In the genomic region with DNA sequence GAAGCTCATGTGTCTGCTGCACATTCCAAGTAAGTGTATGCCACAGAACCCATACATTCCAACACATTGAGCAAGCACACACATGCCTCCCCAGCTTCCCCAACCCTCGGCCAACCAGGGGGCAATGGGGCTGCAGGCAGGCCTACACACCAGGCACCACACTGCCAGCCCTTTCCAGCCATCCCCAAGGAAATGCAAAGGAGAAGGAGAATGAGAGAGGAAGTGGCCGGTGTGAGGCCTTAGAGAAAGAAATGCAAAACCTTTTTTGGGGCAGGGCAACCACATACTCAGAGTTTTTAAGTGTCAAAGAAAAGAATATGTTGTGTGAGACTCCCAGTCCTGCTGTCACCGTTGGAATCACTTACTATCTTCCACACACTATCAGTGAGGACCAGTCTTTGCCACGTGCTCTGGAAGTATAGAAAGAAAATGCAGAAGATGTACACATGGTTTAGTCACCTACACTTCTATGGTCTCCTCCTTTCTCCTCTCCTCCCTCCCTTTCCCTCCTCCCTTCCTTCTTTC, we compare ENCODE assay signal across 1 cellular context.
TF ChIP-seq lines count a peak whose summit lies in the region.

No MANE protein-coding gene starts in this region.

TF ChIP-seq in K562, 482 proteins besides CTCF, POLR2A, EP300 and RAD21 (continued from another document and continues in another):
- TF ChIP-seq, protein P1, sequence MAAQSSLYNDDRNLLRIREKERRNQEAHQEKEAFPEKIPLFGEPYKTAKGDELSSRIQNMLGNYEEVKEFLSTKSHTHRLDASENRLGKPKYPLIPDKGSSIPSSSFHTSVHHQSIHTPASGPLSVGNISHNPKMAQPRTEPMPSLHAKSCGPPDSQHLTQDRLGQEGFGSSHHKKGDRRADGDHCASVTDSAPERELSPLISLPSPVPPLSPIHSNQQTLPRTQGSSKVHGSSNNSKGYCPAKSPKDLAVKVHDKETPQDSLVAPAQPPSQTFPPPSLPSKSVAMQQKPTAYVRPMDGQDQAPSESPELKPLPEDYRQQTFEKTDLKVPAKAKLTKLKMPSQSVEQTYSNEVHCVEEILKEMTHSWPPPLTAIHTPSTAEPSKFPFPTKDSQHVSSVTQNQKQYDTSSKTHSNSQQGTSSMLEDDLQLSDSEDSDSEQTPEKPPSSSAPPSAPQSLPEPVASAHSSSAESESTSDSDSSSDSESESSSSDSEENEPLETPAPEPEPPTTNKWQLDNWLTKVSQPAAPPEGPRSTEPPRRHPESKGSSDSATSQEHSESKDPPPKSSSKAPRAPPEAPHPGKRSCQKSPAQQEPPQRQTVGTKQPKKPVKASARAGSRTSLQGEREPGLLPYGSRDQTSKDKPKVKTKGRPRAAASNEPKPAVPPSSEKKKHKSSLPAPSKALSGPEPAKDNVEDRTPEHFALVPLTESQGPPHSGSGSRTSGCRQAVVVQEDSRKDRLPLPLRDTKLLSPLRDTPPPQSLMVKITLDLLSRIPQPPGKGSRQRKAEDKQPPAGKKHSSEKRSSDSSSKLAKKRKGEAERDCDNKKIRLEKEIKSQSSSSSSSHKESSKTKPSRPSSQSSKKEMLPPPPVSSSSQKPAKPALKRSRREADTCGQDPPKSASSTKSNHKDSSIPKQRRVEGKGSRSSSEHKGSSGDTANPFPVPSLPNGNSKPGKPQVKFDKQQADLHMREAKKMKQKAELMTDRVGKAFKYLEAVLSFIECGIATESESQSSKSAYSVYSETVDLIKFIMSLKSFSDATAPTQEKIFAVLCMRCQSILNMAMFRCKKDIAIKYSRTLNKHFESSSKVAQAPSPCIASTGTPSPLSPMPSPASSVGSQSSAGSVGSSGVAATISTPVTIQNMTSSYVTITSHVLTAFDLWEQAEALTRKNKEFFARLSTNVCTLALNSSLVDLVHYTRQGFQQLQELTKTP (IDR thresholded peaks at IDR 0.05; ENCODE audit: low read depth in 1 of 2, partially characterized antibody in 2 of 2), result peak in 1 of 2 experiments; percentile 27
- TF ChIP-seq NCOA2 (IDR thresholded peaks at IDR 0.05; ENCODE audit: partially characterized antibody in 2 of 2), result no peak
- no peak for TF ChIP-seq CHD1 (IDR thresholded peaks at IDR 0.05; ENCODE audit: low read length)
- no peak for TF ChIP-seq XRCC4 (IDR thresholded peaks at IDR 0.05; ENCODE audit: extremely low read depth, insufficient read depth, insufficient read length)
- TF ChIP-seq MLLT1 (IDR thresholded peaks at IDR 0.05), result no peak; a peak in 2 of 4 replicates
- TF ChIP-seq MTA3 (IDR thresholded peaks at IDR 0.05; ENCODE audit: borderline replicate concordance), result no peak
- TF ChIP-seq BHLHE40 (IDR thresholded peaks at IDR 0.05; ENCODE audit: low read length), result peak; percentile 63; the same call in 1 of the 2 replicates
- TF ChIP-seq PHB2 (IDR thresholded peaks at IDR 0.05; ENCODE audit: low read depth), result no peak
- TF ChIP-seq ZBTB12 (CRISPR knock-in tag; IDR thresholded peaks at IDR 0.05), result no peak
- TF ChIP-seq POLR3G (IDR thresholded peaks at IDR 0.05; ENCODE audit: extremely low read depth, insufficient read length, insufficient replicate concordance), result no peak
- TF ChIP-seq ILF3 (IDR thresholded peaks at IDR 0.05; ENCODE audit: borderline replicate concordance), result no peak
- TF ChIP-seq, protein P2, sequence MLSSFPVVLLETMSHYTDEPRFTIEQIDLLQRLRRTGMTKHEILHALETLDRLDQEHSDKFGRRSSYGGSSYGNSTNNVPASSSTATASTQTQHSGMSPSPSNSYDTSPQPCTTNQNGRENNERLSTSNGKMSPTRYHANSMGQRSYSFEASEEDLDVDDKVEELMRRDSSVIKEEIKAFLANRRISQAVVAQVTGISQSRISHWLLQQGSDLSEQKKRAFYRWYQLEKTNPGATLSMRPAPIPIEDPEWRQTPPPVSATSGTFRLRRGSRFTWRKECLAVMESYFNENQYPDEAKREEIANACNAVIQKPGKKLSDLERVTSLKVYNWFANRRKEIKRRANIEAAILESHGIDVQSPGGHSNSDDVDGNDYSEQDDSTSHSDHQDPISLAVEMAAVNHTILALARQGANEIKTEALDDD (IDR thresholded peaks at IDR 0.05), result 0 out of 2 replicates have a peak, but pooled peaks have one; percentile 17
- TF ChIP-seq LEF1 (IDR thresholded peaks at IDR 0.05), result 0 out of 2 replicates have a peak, but pooled peaks have one; percentile 48
- TF ChIP-seq TBL1XR1 (IDR thresholded peaks at IDR 0.05; ENCODE audit: low read length in 2 of 2), result no peak
- 0 out of 2 replicates have a peak, but pooled peaks have one; percentile 27 for TF ChIP-seq XRCC5 (IDR thresholded peaks at IDR 0.05; ENCODE audit: low read depth, low read length)
- TF ChIP-seq E2F6 (IDR thresholded peaks at IDR 0.05; ENCODE audit: borderline replicate concordance in 1 of 2, extremely low read depth in 1 of 2, insufficient read depth in 1 of 2, insufficient read length in 1 of 2, low read depth in 1 of 2, low read length in 1 of 2, poor library complexity in 1 of 2, severe bottlenecking in 1 of 2), result peak; percentile 33 to 63
- TF ChIP-seq, protein P3, sequence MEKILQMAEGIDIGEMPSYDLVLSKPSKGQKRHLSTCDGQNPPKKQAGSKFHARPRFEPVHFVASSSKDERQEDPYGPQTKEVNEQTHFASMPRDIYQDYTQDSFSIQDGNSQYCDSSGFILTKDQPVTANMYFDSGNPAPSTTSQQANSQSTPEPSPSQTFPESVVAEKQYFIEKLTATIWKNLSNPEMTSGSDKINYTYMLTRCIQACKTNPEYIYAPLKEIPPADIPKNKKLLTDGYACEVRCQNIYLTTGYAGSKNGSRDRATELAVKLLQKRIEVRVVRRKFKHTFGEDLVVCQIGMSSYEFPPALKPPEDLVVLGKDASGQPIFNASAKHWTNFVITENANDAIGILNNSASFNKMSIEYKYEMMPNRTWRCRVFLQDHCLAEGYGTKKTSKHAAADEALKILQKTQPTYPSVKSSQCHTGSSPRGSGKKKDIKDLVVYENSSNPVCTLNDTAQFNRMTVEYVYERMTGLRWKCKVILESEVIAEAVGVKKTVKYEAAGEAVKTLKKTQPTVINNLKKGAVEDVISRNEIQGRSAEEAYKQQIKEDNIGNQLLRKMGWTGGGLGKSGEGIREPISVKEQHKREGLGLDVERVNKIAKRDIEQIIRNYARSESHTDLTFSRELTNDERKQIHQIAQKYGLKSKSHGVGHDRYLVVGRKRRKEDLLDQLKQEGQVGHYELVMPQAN (IDR thresholded peaks at IDR 0.05; ENCODE audit: borderline replicate concordance), result peak; percentile 45; the same call in 1 of the 2 replicates
- TF ChIP-seq SMAD4 (CRISPR knock-in tag; conservative IDR thresholded peaks at IDR 0.05), result peak; percentile 41; the same call in 1 of the 2 replicates
- TF ChIP-seq SOX6 (IDR thresholded peaks at IDR 0.05), result peak; percentile 54; the same call in 1 of the 2 replicates
- TF ChIP-seq, protein P4, sequence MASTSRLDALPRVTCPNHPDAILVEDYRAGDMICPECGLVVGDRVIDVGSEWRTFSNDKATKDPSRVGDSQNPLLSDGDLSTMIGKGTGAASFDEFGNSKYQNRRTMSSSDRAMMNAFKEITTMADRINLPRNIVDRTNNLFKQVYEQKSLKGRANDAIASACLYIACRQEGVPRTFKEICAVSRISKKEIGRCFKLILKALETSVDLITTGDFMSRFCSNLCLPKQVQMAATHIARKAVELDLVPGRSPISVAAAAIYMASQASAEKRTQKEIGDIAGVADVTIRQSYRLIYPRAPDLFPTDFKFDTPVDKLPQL (IDR thresholded peaks at IDR 0.05; ENCODE audit: extremely low read depth, insufficient read length), result no peak
- TF ChIP-seq U2AF1 (optimal IDR thresholded peaks at IDR 0.05; ENCODE audit: low read depth, low read length), result no peak
- TF ChIP-seq MLX (CRISPR knock-in tag; conservative IDR thresholded peaks at IDR 0.05), result no peak
- no peak for TF ChIP-seq MYBL2 (IDR thresholded peaks at IDR 0.05; ENCODE audit: low read depth)
- no peak for TF ChIP-seq MYBL2 (CRISPR knock-in tag; IDR thresholded peaks at IDR 0.05; ENCODE audit: borderline replicate concordance)
- TF ChIP-seq NR4A1 (CRISPR knock-in tag; IDR thresholded peaks at IDR 0.05), result no peak
- 0 out of 2 replicates have a peak, but pooled peaks have one; percentile 21 for TF ChIP-seq NR4A1 (tag; IDR thresholded peaks at IDR 0.05)
- 0 out of 2 replicates have a peak, but pooled peaks have one; percentile 28 for TF ChIP-seq DMBX1 (CRISPR knock-in tag; IDR thresholded peaks at IDR 0.05; ENCODE audit: borderline replicate concordance)
- TF ChIP-seq ATF1 (CRISPR knock-in tag; IDR thresholded peaks at IDR 0.05), result no peak
- peak; percentile 27; the same call in 1 of the 2 replicates for TF ChIP-seq ATF1 (tag; IDR thresholded peaks at IDR 0.05)
- TF ChIP-seq CXXC5 (CRISPR knock-in tag; IDR thresholded peaks at IDR 0.05), result peak; percentile 51
- no peak for TF ChIP-seq LCOR (CRISPR knock-in tag; IDR thresholded peaks at IDR 0.05)
- TF ChIP-seq DIDO1 (tag; IDR thresholded peaks at IDR 0.05; ENCODE audit: low read depth), result no peak
- peak; percentile 41; the same call in 1 of the 2 replicates for TF ChIP-seq CTBP1 (IDR thresholded peaks at IDR 0.05; ENCODE audit: borderline replicate concordance)
- 0 out of 2 replicates have a peak, but pooled peaks have one; percentile 21 for TF ChIP-seq SP1 (CRISPR knock-in tag; IDR thresholded peaks at IDR 0.05)
- TF ChIP-seq, protein P5, sequence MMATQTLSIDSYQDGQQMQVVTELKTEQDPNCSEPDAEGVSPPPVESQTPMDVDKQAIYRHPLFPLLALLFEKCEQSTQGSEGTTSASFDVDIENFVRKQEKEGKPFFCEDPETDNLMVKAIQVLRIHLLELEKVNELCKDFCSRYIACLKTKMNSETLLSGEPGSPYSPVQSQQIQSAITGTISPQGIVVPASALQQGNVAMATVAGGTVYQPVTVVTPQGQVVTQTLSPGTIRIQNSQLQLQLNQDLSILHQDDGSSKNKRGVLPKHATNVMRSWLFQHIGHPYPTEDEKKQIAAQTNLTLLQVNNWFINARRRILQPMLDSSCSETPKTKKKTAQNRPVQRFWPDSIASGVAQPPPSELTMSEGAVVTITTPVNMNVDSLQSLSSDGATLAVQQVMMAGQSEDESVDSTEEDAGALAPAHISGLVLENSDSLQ (IDR thresholded peaks at IDR 0.05), result peak; percentile 40; the same call in 1 of the 2 replicates
- TF ChIP-seq CBFA2T2 (conservative IDR thresholded peaks at IDR 0.05), result no peak; the same call in 1 of the 2 replicates
- no peak for TF ChIP-seq RUNX1 (IDR thresholded peaks at IDR 0.05; ENCODE audit: low read depth)
- TF ChIP-seq, protein P6, sequence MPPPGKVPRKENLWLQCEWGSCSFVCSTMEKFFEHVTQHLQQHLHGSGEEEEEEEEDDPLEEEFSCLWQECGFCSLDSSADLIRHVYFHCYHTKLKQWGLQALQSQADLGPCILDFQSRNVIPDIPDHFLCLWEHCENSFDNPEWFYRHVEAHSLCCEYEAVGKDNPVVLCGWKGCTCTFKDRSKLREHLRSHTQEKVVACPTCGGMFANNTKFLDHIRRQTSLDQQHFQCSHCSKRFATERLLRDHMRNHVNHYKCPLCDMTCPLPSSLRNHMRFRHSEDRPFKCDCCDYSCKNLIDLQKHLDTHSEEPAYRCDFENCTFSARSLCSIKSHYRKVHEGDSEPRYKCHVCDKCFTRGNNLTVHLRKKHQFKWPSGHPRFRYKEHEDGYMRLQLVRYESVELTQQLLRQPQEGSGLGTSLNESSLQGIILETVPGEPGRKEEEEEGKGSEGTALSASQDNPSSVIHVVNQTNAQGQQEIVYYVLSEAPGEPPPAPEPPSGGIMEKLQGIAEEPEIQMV (tag; conservative IDR thresholded peaks at IDR 0.05; ENCODE audit: low read depth), result no peak
- no peak for TF ChIP-seq BRF1 (IDR thresholded peaks at IDR 0.05; ENCODE audit: borderline replicate concordance, extremely low read depth, insufficient read length)
- TF ChIP-seq FOXO4 (CRISPR knock-in tag; IDR thresholded peaks at IDR 0.05), result no peak
- TF ChIP-seq NFXL1 (CRISPR knock-in tag; IDR thresholded peaks at IDR 0.05), result no peak
- no peak for TF ChIP-seq XRCC3 (IDR thresholded peaks at IDR 0.05)
- TF ChIP-seq ZNF384 (IDR thresholded peaks at IDR 0.05; ENCODE audit: low read depth, low read length), result no peak
- no peak for TF ChIP-seq ZKSCAN3 (CRISPR knock-in tag; IDR thresholded peaks at IDR 0.05)
- no peak for TF ChIP-seq MXI1 (IDR thresholded peaks at IDR 0.05; ENCODE audit: low read depth, low read length)
- no peak for TF ChIP-seq EWSR1 (IDR thresholded peaks at IDR 0.05; ENCODE audit: borderline replicate concordance, low read depth, partially characterized antibody)
